ENCODE assay signal across 34 cellular contexts in the genomic region with DNA sequence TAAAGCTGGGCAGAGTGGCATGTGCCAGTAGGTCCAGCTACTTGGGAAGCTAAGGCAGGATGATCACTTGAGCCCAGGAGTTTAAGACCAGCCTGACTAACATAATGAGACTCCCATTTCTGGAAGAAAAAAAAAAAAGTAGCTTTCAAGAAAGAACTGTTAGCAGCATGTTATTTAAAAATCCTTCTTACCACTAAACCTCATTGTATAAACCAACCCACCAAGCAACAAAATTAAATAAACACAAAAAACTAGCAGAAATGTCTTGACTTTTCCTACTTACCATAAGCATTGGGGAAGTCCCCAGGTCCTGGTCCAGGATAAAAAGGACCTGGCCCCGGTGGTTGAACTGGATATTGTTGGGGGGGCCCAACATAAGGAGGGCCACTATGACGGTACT.
"Had no signal": no experiment of that assay in that cellular context is flagged by ENCODE, and none has a peak within 500 bp of the region (broad histone marks: within the 10 kb centered on the region; RNA-seq: fewer than 3 reads in every experiment).

No MANE protein-coding gene starts in this region.

- H3K4me1 Mint-ChIP-seq: activated B cell treated with CpG ODN at 0.5 μM for 24 hours; activated T-helper 17 cell treated with anti-CD3 and anti-CD28 coated beads, Interleukin-2, amount 50 U/mL, for 72 hours had no signal

- H3K4me3 ChIP-seq: adrenal gland, body of pancreas, breast epithelium had no signal

- H3K4me3 Mint-ChIP-seq: activated B cell treated with CpG ODN at 0.5 μM for 24 hours; activated CD4-positive, alpha-beta memory T cell treated with anti-CD3 and anti-CD28 coated beads for 36 hours; activated CD4-positive, alpha-beta T cell treated with anti-CD3 and anti-CD28 coated beads, Interleukin-2, amount 10 ng/mL, durations not matched to agents 24 days and 14 days; activated CD8-positive, alpha-beta T cell treated with anti-CD3 and anti-CD28 coated beads for 36 hours; activated naive CD4-positive, alpha-beta T cell treated with anti-CD3 and anti-CD28 coated beads for 36 hours; activated naive CD8-positive, alpha-beta T cell treated with anti-CD3 and anti-CD28 coated beads for 36 hours; activated T-cell treated with anti-CD3 and anti-CD28 coated beads, Interleukin-2, amount 50 U/mL, for 4 hours; activated T-cell treated with anti-CD3 and anti-CD28 coated beads, Interleukin-2, amount 50 U/mL, for 72 hours; activated T-helper 1 cell treated with anti-CD3 and anti-CD28 coated beads, Interleukin-12 subunit alpha, Interleukin-12 subunit beta, Interleukin-2, Interleukin-4 antibody, amounts not matched to agents 30 ng/mL and 10 ng/mL and 1 ng/mL, durations not matched to agents 14 hours and 24 hours and 36 hours; activated T-helper 17 cell treated with anti-CD3 and anti-CD28 coated beads, Interleukin-2, amount 50 U/mL, for 72 hours; T-helper 1 cell treated with Interleukin-12 subunit alpha and Interleukin-12 subunit beta and Interleukin-4 antibody, amounts not matched to agents 30 μg/mL and 1 μg/mL, for 36 hours; T-helper 2 cell treated with Interferon-gamma antibody and Interleukin-4, amounts not matched to agents 5 μg/mL and 100 μg/mL, for 36 hours had no signal

- H3K36me3 Mint-ChIP-seq: activated CD4-positive, alpha-beta memory T cell treated with anti-CD3 and anti-CD28 coated beads for 36 hours; activated naive CD4-positive, alpha-beta T cell treated with anti-CD3 and anti-CD28 coated beads, Interleukin-2, amount 50 U/mL, for 72 hours; activated naive CD8-positive, alpha-beta T cell treated with anti-CD3 and anti-CD28 coated beads for 36 hours had no signal

- H3K4me1 ChIP-seq: body of pancreas, breast epithelium had no signal

- DNase-seq: activated B cell treated with CpG ODN at 0.5 μM for 24 hours; activated CD4-positive, alpha-beta memory T cell treated with anti-CD3 and anti-CD28 coated beads for 36 hours; activated CD4-positive, alpha-beta T cell treated with anti-CD3 and anti-CD28 coated beads for 4 hours; activated CD4-positive, alpha-beta T cell treated with anti-CD3 and anti-CD28 coated beads, Interleukin-2, amount 10 ng/mL, durations not matched to agents 24 days and 14 days; activated CD4-positive, alpha-beta T cell treated with anti-CD3 and anti-CD28 coated beads, Interleukin-2, amount 50 U/mL, for 1 hour; activated CD4-positive, alpha-beta T cell treated with anti-CD3 and anti-CD28 coated beads, Interleukin-2, amount 50 U/mL, for 4 hours; activated CD4-positive, CD25-positive, alpha-beta regulatory T cell treated with anti-CD3 and anti-CD28 coated beads, Interleukin-2, amount 50 U/mL, for 72 hours; activated CD8-positive, alpha-beta memory T cell treated with anti-CD3 and anti-CD28 coated beads, Interleukin-2, amount 50 U/mL, for 4 hours; activated CD8-positive, alpha-beta T cell treated with anti-CD3 and anti-CD28 coated beads for 36 hours; activated effector memory CD4-positive, alpha-beta T cell treated with anti-CD3 and anti-CD28 coated beads, Interleukin-2, amount 50 U/mL, for 16 hours; activated gamma-delta T cell treated with Interleukin-2 at 50 U/mL for 16 hours; activated naive CD4-positive, alpha-beta T cell; activated naive CD4-positive, alpha-beta T cell treated with anti-CD3 and anti-CD28 coated beads for 36 hours; activated naive CD4-positive, alpha-beta T cell treated with anti-CD3 and anti-CD28 coated beads, Interleukin-2, amount 50 U/mL, for 16 hours; activated naive CD8-positive, alpha-beta T cell treated with anti-CD3 and anti-CD28 coated beads for 36 hours; activated T-cell treated with anti-CD3 and anti-CD28 coated beads for 4 hours; activated T-cell treated with anti-CD3 and anti-CD28 coated beads, Interleukin-2, amount 50 U/mL, for 1 hour; activated T-cell treated with anti-CD3 and anti-CD28 coated beads, Interleukin-2, amount 50 U/mL, for 4 hours; activated T-cell treated with anti-CD3 and anti-CD28 coated beads, Interleukin-2, amount 50 U/mL, for 72 hours; adrenal gland; amniotic stem cell; aorta; body of pancreas; brain microvascular endothelial cell; central memory CD4-positive, alpha-beta T cell; T-helper 2 cell; T-helper 9 cell had no signal

- H3K9me3 ChIP-seq: adrenal gland, body of pancreas, breast epithelium had no signal

- H3K27me3 Mint-ChIP-seq: activated B cell treated with CpG ODN at 0.5 μM for 24 hours; activated CD4-positive, alpha-beta memory T cell treated with anti-CD3 and anti-CD28 coated beads for 36 hours; activated CD4-positive, alpha-beta T cell treated with anti-CD3 and anti-CD28 coated beads, Interleukin-2, amount 10 ng/mL, durations not matched to agents 24 days and 14 days; activated CD8-positive, alpha-beta T cell treated with anti-CD3 and anti-CD28 coated beads for 36 hours; activated naive CD8-positive, alpha-beta T cell treated with anti-CD3 and anti-CD28 coated beads for 36 hours; activated T-helper 17 cell treated with anti-CD3 and anti-CD28 coated beads, Interleukin-2, amount 50 U/mL, for 72 hours had no signal

- H3K9me3 Mint-ChIP-seq: activated B cell treated with CpG ODN at 0.5 μM for 24 hours; activated CD4-positive, alpha-beta memory T cell treated with anti-CD3 and anti-CD28 coated beads for 36 hours; activated CD4-positive, alpha-beta T cell treated with anti-CD3 and anti-CD28 coated beads, Interleukin-2, amount 10 ng/mL, durations not matched to agents 24 days and 14 days; activated CD8-positive, alpha-beta T cell treated with anti-CD3 and anti-CD28 coated beads for 36 hours; activated naive CD4-positive, alpha-beta T cell treated with anti-CD3 and anti-CD28 coated beads for 36 hours; activated naive CD4-positive, alpha-beta T cell treated with anti-CD3 and anti-CD28 coated beads, Interleukin-2, amount 50 U/mL, for 72 hours; activated naive CD8-positive, alpha-beta T cell treated with anti-CD3 and anti-CD28 coated beads for 36 hours; activated T-cell treated with anti-CD3 and anti-CD28 coated beads, Interleukin-2, amount 50 U/mL, for 4 hours; activated T-cell treated with anti-CD3 and anti-CD28 coated beads, Interleukin-2, amount 50 U/mL, for 72 hours; activated T-helper 1 cell treated with anti-CD3 and anti-CD28 coated beads, Interleukin-12 subunit alpha, Interleukin-12 subunit beta, Interleukin-2, Interleukin-4 antibody, amounts not matched to agents 30 ng/mL and 10 ng/mL and 1 ng/mL, durations not matched to agents 14 hours and 24 hours and 36 hours; activated T-helper 17 cell treated with anti-CD3 and anti-CD28 coated beads, Interleukin-2, amount 50 U/mL, for 72 hours; T-helper 1 cell treated with Interleukin-12 subunit alpha and Interleukin-12 subunit beta and Interleukin-4 antibody, amounts not matched to agents 30 μg/mL and 1 μg/mL, for 36 hours; T-helper 2 cell treated with Interferon-gamma antibody and Interleukin-4, amounts not matched to agents 5 μg/mL and 100 μg/mL, for 36 hours had no signal

- H3K36me3 ChIP-seq: adrenal gland, breast epithelium had no signal

- H3K27me3 ChIP-seq: adrenal gland, body of pancreas, brain microvascular endothelial cell, breast epithelium had no signal

- H3K27ac ChIP-seq: adrenal gland, body of pancreas, brain microvascular endothelial cell, breast epithelium, VCaP had no signal

- H3K27ac Mint-ChIP-seq: activated B cell treated with CpG ODN at 0.5 μM for 24 hours; activated CD4-positive, alpha-beta memory T cell treated with anti-CD3 and anti-CD28 coated beads for 36 hours; activated CD4-positive, alpha-beta T cell treated with anti-CD3 and anti-CD28 coated beads, Interleukin-2, amount 10 ng/mL, durations not matched to agents 24 days and 14 days; activated CD8-positive, alpha-beta T cell treated with anti-CD3 and anti-CD28 coated beads for 36 hours; activated naive CD4-positive, alpha-beta T cell treated with anti-CD3 and anti-CD28 coated beads for 36 hours; activated naive CD8-positive, alpha-beta T cell treated with anti-CD3 and anti-CD28 coated beads for 36 hours; activated T-cell treated with anti-CD3 and anti-CD28 coated beads, Interleukin-2, amount 50 U/mL, for 72 hours; activated T-helper 1 cell treated with anti-CD3 and anti-CD28 coated beads, Interleukin-12 subunit alpha, Interleukin-12 subunit beta, Interleukin-2, Interleukin-4 antibody, amounts not matched to agents 30 ng/mL and 10 ng/mL and 1 ng/mL, durations not matched to agents 14 hours and 24 hours and 36 hours; activated T-helper 17 cell treated with anti-CD3 and anti-CD28 coated beads, Interleukin-2, amount 50 U/mL, for 72 hours; T-helper 1 cell treated with Interleukin-12 subunit alpha and Interleukin-12 subunit beta and Interleukin-4 antibody, amounts not matched to agents 30 μg/mL and 1 μg/mL, for 36 hours; T-helper 2 cell treated with Interferon-gamma antibody and Interleukin-4, amounts not matched to agents 5 μg/mL and 100 μg/mL, for 36 hours had no signal
